ENCODE assay signal across 26 cellular contexts in the genomic region with DNA sequence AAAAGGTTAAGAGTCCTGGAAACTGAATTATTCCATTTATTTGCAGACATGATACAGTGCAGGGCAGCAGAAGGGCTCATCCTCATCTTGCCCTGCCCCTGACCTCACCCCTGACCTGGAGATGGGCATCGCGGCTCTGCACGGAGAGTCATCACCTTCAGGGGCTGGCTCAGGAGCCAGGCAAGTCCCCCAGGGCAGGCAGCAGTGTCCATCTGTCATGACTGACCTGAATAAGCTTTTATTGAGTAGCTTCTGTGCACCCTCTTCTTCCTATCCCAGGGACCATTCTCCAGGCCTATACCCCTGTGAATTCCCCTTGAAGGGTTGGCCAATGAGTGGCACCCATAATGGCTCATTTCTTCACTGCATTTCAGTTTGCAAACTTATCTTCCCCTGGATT.
"Had no signal": no experiment of that assay in that cellular context is flagged by ENCODE, and none has a peak within 500 bp of the region (broad histone marks: within the 10 kb centered on the region; RNA-seq: fewer than 3 reads in every experiment).

No MANE protein-coding gene starts in this region.

- ATAC-seq: left colon; mucosa of descending colon; naive thymus-derived CD4-positive, alpha-beta T cell; natural killer cell treated with Interleukin-12 subunit alpha and Interleukin-12 subunit beta and Interleukin-15 and Interleukin-18, amount 100 ng/mL, for 72 hours; right lobe of liver; stimulated activated naive B cell treated with anti-CD40 and anti-IgM and Interleukin-4, amounts not matched to agents 10 μg/mL and 1 μg/mL and 100 μg/mL, for 72 hours; stimulated activated naive CD8-positive, alpha-beta T cell treated with anti-CD3 and anti-CD28 coated beads, Interleukin-15, Interleukin-2, amounts not matched to agents 100 U/mL and 50 U/mL, for 24 hours; upper lobe of right lung had no signal

- H3K9me3 ChIP-seq: mucosa of descending colon, right atrium auricular region, right lobe of liver, testis, thyroid gland, transverse colon, upper lobe of right lung had no signal

- H3K27me3 Mint-ChIP-seq: progenitor cell of endocrine pancreas; stimulated activated naive B cell treated with anti-CD40 and anti-IgM and Interleukin-4, amounts not matched to agents 10 μg/mL and 1 μg/mL and 100 μg/mL, for 72 hours had no signal

- H3K36me3 ChIP-seq: left ventricle myocardium inferior, right atrium auricular region, right lobe of liver, stomach, thyroid gland, transverse colon, upper lobe of right lung had no signal

- DNase-seq: hypothalamus; immature natural killer cell; kidney; left colon; left ventricle myocardium inferior; mesendoderm; midbrain; mucosa of descending colon; naive thymus-derived CD4-positive, alpha-beta T cell; nucleus accumbens; right lobe of liver; stimulated activated CD4-positive, alpha-beta T cell treated with anti-CD3 and anti-CD28 coated beads, Interleukin-1b, Interleukin-23, amount 100 ng/mL, for 48 hours; stimulated activated CD4-positive, alpha-beta T cell treated with anti-CD3 and anti-CD28 coated beads, Interleukin-2, amount 100 ng/mL, for 48 hours; stimulated activated naive B cell treated with anti-CD40 and anti-IgM and Interleukin-4, amounts not matched to agents 10 μg/mL and 1 μg/mL and 100 μg/mL, for 72 hours; stimulated activated naive CD8-positive, alpha-beta T cell treated with anti-CD3 and anti-CD28 coated beads, Interleukin-15, Interleukin-2, amounts not matched to agents 100 U/mL and 50 U/mL, for 24 hours; stomach; testis; thyroid gland; transverse colon; upper lobe of right lung had no signal

- H3K27me3 ChIP-seq: right atrium auricular region, right lobe of liver, testis, thyroid gland, transverse colon, upper lobe of right lung had no signal

- H3K27ac Mint-ChIP-seq: immature natural killer cell; naive thymus-derived CD4-positive, alpha-beta T cell; natural killer cell treated with Interleukin-12 subunit alpha and Interleukin-12 subunit beta and Interleukin-15 and Interleukin-18, amount 100 ng/mL, for 72 hours; progenitor cell of endocrine pancreas; stimulated activated naive B cell treated with anti-CD40 and anti-IgM and Interleukin-4, amounts not matched to agents 10 μg/mL and 1 μg/mL and 100 μg/mL, for 72 hours had no signal

- H3K4me1 Mint-ChIP-seq: immature natural killer cell; neural crest cell; stimulated activated naive B cell treated with anti-CD40 and anti-IgM and Interleukin-4, amounts not matched to agents 10 μg/mL and 1 μg/mL and 100 μg/mL, for 72 hours had no signal

- H3K36me3 Mint-ChIP-seq: immature natural killer cell; naive thymus-derived CD4-positive, alpha-beta T cell; natural killer cell treated with Interleukin-12 subunit alpha and Interleukin-12 subunit beta and Interleukin-15 and Interleukin-18, amount 100 ng/mL, for 72 hours; stimulated activated naive B cell treated with anti-CD40 and anti-IgM and Interleukin-4, amounts not matched to agents 10 μg/mL and 1 μg/mL and 100 μg/mL, for 72 hours had no signal

- H3K9me3 Mint-ChIP-seq: immature natural killer cell; natural killer cell treated with Interleukin-12 subunit alpha and Interleukin-12 subunit beta and Interleukin-15 and Interleukin-18, amount 100 ng/mL, for 72 hours had no signal

- H3K4me1 ChIP-seq: left ventricle myocardium inferior, right atrium auricular region, right lobe of liver, stomach, testis, thyroid gland, transverse colon, upper lobe of right lung had no signal

- H3K27ac ChIP-seq: left ventricle myocardium inferior, right atrium auricular region, right lobe of liver, stomach, testis, thyroid gland, transverse colon, upper lobe of right lung had no signal

- H3K4me3 ChIP-seq: left ventricle myocardium inferior, lung, mucosa of descending colon, right atrium auricular region, right lobe of liver, smooth muscle cell, stomach, testis, thyroid gland, transverse colon, upper lobe of right lung had no signal

- H3K4me3 Mint-ChIP-seq: immature natural killer cell; naive thymus-derived CD4-positive, alpha-beta T cell; natural killer cell treated with Interleukin-12 subunit alpha and Interleukin-12 subunit beta and Interleukin-15 and Interleukin-18, amount 100 ng/mL, for 72 hours; neural crest cell; stimulated activated naive B cell treated with anti-CD40 and anti-IgM and Interleukin-4, amounts not matched to agents 10 μg/mL and 1 μg/mL and 100 μg/mL, for 72 hours had no signal
